In the genomic region with DNA sequence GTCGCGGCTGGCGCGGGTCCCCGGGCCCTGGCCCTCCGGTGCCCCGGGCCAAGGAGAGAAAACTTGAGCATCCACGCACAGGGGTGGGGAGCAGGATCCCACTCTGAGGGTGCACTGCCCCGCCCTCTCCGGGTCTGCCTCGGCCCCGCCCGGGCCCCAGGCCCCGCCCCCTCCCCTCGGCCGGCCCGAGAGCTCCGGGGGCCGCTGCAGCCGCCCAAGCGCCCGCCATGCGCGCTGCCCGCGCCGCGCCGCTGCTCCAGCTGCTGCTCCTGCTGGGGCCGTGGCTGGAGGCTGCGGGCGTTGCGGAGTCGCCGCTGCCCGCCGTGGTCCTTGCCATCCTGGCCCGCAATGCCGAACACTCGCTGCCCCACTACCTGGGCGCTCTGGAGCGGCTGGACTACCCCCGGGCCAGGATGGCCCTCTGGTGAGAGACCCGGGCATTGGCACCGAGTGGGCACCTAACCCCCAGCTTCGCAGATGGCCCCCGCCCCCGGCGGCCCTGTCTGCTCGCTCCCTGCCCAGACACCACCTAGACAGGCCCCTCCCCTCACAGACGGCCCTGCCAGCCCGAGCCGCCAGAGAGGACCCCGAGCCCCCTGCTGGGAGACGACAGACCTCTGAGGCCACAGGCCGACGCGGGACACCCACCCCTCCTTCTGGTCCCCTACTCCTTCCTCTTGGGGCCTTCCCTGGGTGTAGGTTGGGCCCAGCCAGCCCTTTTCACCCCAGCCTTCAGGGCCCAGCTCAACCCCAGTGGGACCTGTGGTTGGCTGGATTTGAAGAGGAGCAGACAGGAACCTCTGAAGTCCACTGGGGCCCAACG, we compare ENCODE assay signal across 8 cellular contexts. TPM values are rescaled to one million over a fixed set of nuclear protein-coding genes. Genes with fewer than 3 reads are reported as not detected.
A peak's percentile ranks its signal among the peaks of the same experiment; 100 is the strongest.
DNase-seq lines count a peak whose midpoint lies in the region; ATAC-seq and TF ChIP-seq lines count a peak whose summit lies in the region.

A gene with protein sequence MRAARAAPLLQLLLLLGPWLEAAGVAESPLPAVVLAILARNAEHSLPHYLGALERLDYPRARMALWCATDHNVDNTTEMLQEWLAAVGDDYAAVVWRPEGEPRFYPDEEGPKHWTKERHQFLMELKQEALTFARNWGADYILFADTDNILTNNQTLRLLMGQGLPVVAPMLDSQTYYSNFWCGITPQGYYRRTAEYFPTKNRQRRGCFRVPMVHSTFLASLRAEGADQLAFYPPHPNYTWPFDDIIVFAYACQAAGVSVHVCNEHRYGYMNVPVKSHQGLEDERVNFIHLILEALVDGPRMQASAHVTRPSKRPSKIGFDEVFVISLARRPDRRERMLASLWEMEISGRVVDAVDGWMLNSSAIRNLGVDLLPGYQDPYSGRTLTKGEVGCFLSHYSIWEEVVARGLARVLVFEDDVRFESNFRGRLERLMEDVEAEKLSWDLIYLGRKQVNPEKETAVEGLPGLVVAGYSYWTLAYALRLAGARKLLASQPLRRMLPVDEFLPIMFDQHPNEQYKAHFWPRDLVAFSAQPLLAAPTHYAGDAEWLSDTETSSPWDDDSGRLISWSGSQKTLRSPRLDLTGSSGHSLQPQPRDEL (plus strand): TSS at position 207 of the 823 bp plus-strand sequence. CDS start 21 bp downstream, at position 228.

- H3K4me3 ChIP-seq in dorsolateral prefrontal cortex (peak within 1 kb of the TSS; percentile 60 to 90 (median 79)), right lobe of liver (peak within 1 kb of the TSS; percentile 77 to 91 (median 77))

- H3K4me1 ChIP-seq in right lobe of liver: peaks cover 0 to 11% (median 0%) of the 10 kb centered on the region in 4 donors

- DNase-seq in GDM1 (lab: John Stamatoyannopoulos, UW): peak; percentile 35
- DNase-seq in KG1 (lab: John Stamatoyannopoulos, UW): peak; percentile 7
- DNase-seq in activated CD4-positive, alpha-beta T cell treated with anti-CD3 and anti-CD28 coated beads for 4 hours: peak; percentile 38 to 41
- DNase-seq in dorsolateral prefrontal cortex: peak in 7 of 10 donors; percentile 42 to 81 (median 59)
- peak in 1 of 3 donors; percentile 59 for DNase-seq in right lobe of liver
- peak; percentile 20 for DNase-seq in stimulated activated CD8-positive, alpha-beta memory T cell treated with anti-CD3 and anti-CD28 coated beads, Interleukin-12 subunit alpha, Interleukin-12 subunit beta, amount 100 ng/mL, for 1 hour (ENCODE audit: low read depth)
- DNase-seq in cortex of kidney (lab: John Stamatoyannopoulos, UW): no peak

- TF ChIP-seq CTCF in dorsolateral prefrontal cortex (IDR thresholded peaks at IDR 0.05 in 54 of 56, conservative IDR thresholded peaks at IDR 0.05 in 2 of 56; ENCODE audit: low read depth in 1 of 56, partially characterized antibody in 56 of 56) (no peak), right lobe of liver (IDR thresholded peaks at IDR 0.05) (no peak)

- intact Hi-C loops in dorsolateral prefrontal cortex (cut with DNase I): loop anchor here in 1 of 2 donors (10.0 kb wide), 1 partner anchor 236 kb away; no protein-coding TSS in a partner anchor
- intact Hi-C loops in right lobe of liver (cut with DNase I): no loop called here

- H3K36me3 ChIP-seq in right lobe of liver: no peaks in the 10 kb centered on the region

- TF ChIP-seq POLR2A in right lobe of liver (IDR thresholded peaks at IDR 0.05): no peak

- no peaks in the 10 kb centered on the region for H3K27me3 ChIP-seq in dorsolateral prefrontal cortex
- H3K27me3 ChIP-seq in right lobe of liver: no peaks in the 10 kb centered on the region

- H3K9me3 ChIP-seq in right lobe of liver: no peaks in the 10 kb centered on the region

- peak within 1 kb of the TSS in 58 of 59 donors; percentile 33 to 100 (median 88) for H3K27ac ChIP-seq in dorsolateral prefrontal cortex
- peak within 1 kb of the TSS in 1 of 3 donors; percentile 40 for H3K27ac ChIP-seq in right lobe of liver

- peak; percentile 53 for ATAC-seq in GM21717 (IDR thresholded peaks at IDR 0.05; ENCODE audit: unreplicated experiment)
- ATAC-seq in right lobe of liver: peak; percentile 78 to 84 (median 82)

- 0% methylated on average over 22 of the region's 59 CpGs for WGBS in right lobe of liver (ENCODE audit: insufficient coverage, low coverage, low lambda C conversion rate, missing lambda C conversion rate)

RNA-seq across cellular contexts. Expression of the gene that starts here (rescaled TPM):
- total RNA-seq in dorsolateral prefrontal cortex (1,000 to 10,000 TPM in 1 of 120 experiments, 100 to 1,000 TPM in 110, 10 to 100 TPM in 9; 33.1 to 1,222 (median 302) TPM), right lobe of liver (1 to 10 TPM; 1.3 to 3.1 (median 2.2) TPM)

Comparison
In these comparisons a context has a peak if more than half of its experiments do, and no peak if none do; other contexts are left out.
1. RNA of the gene that starts here (total RNA-seq): 33.1 to 1,222 TPM in dorsolateral prefrontal cortex; 1.3 to 3.1 TPM in right lobe of liver; every median in the first group is over 4 times any median in the second.